ENCODE assay signal across 9 cellular contexts in genomic region chr6:73747293-73747692, GRCh38.
DNase-seq lines count a peak whose midpoint lies in the region; ATAC-seq and TF ChIP-seq lines count a peak whose summit lies in the region.
"Had no signal": no experiment of that assay in that cellular context is flagged by ENCODE, and none has a peak within 500 bp of the region (broad histone marks: within the 10 kb centered on the region; RNA-seq: fewer than 3 reads in every experiment).

No MANE protein-coding gene starts in this region.

- DNase-seq in SIG-M5 treated with dmso at 0.1 percent for 504 hours (lab: John Stamatoyannopoulos, UW; ENCODE audit: unreplicated experiment) (peak; percentile 46), SIG-M5 (lab: John Stamatoyannopoulos, UW) (no peak), MV-4-11 (lab: John Stamatoyannopoulos, UW) (peak; percentile 76), pons (ENCODE audit: low spot score) (peak; percentile 11), activated gamma-delta T cell treated with Interleukin-2 at 50 U/mL for 16 hours (no peak), erythroblast (lab: John Stamatoyannopoulos, UW) (no peak)
- no peak for DNase-seq in stimulated activated CD4-positive, alpha-beta T cell treated with anti-CD3 and anti-CD28 coated beads, Interleukin-1b, Interleukin-23, amount 100 ng/mL, for 48 hours

- ATAC-seq in HG02798 (IDR thresholded peaks at IDR 0.05; ENCODE audit: poor library complexity, unreplicated experiment), result peak; percentile 99
- ATAC-seq: HCT116 had no signal

- TF ChIP-seq POLR2A in erythroblast (IDR thresholded peaks at IDR 0.05; ENCODE audit: low read length), result no peak

Comparison
In these comparisons a context has a peak if more than half of its experiments do, and no peak if none do; other contexts are left out.
1. DNase-seq: peak in SIG-M5 treated with dmso at 0.1 percent for 504 hours (single experiment), MV-4-11 (single experiment) and pons (single experiment); none in SIG-M5 (single experiment), activated gamma-delta T cell treated with Interleukin-2 at 50 U/mL for 16 hours (single experiment), stimulated activated CD4-positive, alpha-beta T cell treated with anti-CD3 and anti-CD28 coated beads, Interleukin-1b, Interleukin-23, amount 100 ng/mL, for 48 hours (single experiment) and erythroblast (0 of 2).